In the genomic region with DNA sequence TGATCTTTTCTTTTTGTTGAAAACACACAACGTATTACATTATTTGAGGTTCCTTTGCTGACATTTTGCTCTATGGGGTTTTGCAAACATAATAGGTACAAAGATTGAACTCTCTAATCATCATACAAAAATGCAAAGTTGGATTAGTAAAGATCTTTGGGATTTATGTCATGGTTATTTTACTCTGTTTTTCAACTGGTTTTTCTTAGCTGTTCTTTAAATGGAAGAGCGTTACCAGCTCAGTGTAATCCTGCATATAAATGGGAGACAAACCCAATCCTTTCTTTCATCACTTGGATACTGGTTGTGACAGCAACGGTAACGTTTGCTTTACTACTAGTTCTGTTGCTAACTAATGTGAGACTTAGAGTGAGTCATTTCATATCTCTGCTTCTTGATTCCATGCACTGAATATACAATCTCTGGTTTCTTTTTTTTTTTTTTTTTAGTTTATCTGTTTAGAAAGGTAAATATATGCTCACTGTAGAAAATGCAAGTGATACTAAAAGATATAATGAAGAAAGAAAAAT, we compare ENCODE assay signal across 20 cellular contexts.
"Had no signal": no experiment of that assay in that cellular context is flagged by ENCODE, and none has a peak within 500 bp of the region (broad histone marks: within the 10 kb centered on the region; RNA-seq: fewer than 3 reads in every experiment).

No MANE protein-coding gene starts in this region.

- H3K9me3 Mint-ChIP-seq: activated B cell treated with CpG ODN at 0.5 μM for 24 hours had no signal

- DNase-seq: activated B cell treated with CpG ODN at 0.5 μM for 24 hours; activated CD4-positive, alpha-beta T cell treated with anti-CD3 and anti-CD28 coated beads, Interleukin-2, amount 10 ng/mL, durations not matched to agents 24 days and 14 days; activated CD8-positive, alpha-beta T cell treated with anti-CD3 and anti-CD28 coated beads, Interleukin-2, amount 10 ng/mL, durations not matched to agents 7 days and 5 days; activated naive CD8-positive, alpha-beta T cell treated with anti-CD3 and anti-CD28 coated beads for 36 hours; dermis blood vessel endothelial cell; effector memory CD8-positive, alpha-beta T cell; head of caudate nucleus; left colon; ovary; stimulated activated CD4-positive, alpha-beta T cell treated with anti-CD3 and anti-CD28 coated beads, Interleukin-12 subunit alpha, Interleukin-12 subunit beta, amount 100 ng/mL, for 4 hours; stimulated activated CD4-positive, alpha-beta T cell treated with anti-CD3 and anti-CD28 coated beads, Interleukin-2, amount 100 ng/mL, for 24 hours; stomach; T-helper 2 cell; testis; upper lobe of left lung had no signal

- H3K36me3 Mint-ChIP-seq: activated naive CD8-positive, alpha-beta T cell treated with anti-CD3 and anti-CD28 coated beads for 36 hours had no signal

- H3K27me3 Mint-ChIP-seq: activated B cell treated with CpG ODN at 0.5 μM for 24 hours; activated CD4-positive, alpha-beta T cell treated with anti-CD3 and anti-CD28 coated beads, Interleukin-2, amount 10 ng/mL, durations not matched to agents 24 days and 14 days; activated naive CD8-positive, alpha-beta T cell treated with anti-CD3 and anti-CD28 coated beads for 36 hours; effector memory CD8-positive, alpha-beta T cell had no signal

- H3K27ac ChIP-seq: breast epithelium, ovary, stomach, testis, upper lobe of left lung had no signal

- H3K27ac Mint-ChIP-seq: activated B cell treated with CpG ODN at 0.5 μM for 24 hours; activated CD4-positive, alpha-beta T cell treated with anti-CD3 and anti-CD28 coated beads, Interleukin-2, amount 10 ng/mL, durations not matched to agents 24 days and 14 days; activated CD8-positive, alpha-beta T cell treated with anti-CD3 and anti-CD28 coated beads, Interleukin-2, amount 10 ng/mL, durations not matched to agents 7 days and 5 days; activated naive CD8-positive, alpha-beta T cell treated with anti-CD3 and anti-CD28 coated beads for 36 hours; effector memory CD8-positive, alpha-beta T cell had no signal

- H3K36me3 ChIP-seq: breast epithelium, ovary, stomach, upper lobe of left lung had no signal

- H3K4me3 ChIP-seq: breast epithelium, lung, ovary, stomach, testis, upper lobe of left lung had no signal

- H3K4me1 Mint-ChIP-seq: activated B cell treated with CpG ODN at 0.5 μM for 24 hours; activated CD4-positive, alpha-beta T cell treated with anti-CD3 and anti-CD28 coated beads, Interleukin-2, amount 10 ng/mL, durations not matched to agents 24 days and 14 days; activated naive CD8-positive, alpha-beta T cell treated with anti-CD3 and anti-CD28 coated beads for 36 hours had no signal

- H3K4me1 ChIP-seq: breast epithelium, stomach, testis, upper lobe of left lung had no signal

- ATAC-seq: activated CD8-positive, alpha-beta T cell treated with anti-CD3 and anti-CD28 coated beads, Interleukin-2, amount 10 ng/mL, durations not matched to agents 7 days and 5 days; effector memory CD8-positive, alpha-beta T cell; left colon had no signal

- H3K9me3 ChIP-seq: breast epithelium, ovary, stomach, testis, upper lobe of left lung had no signal

- H3K27me3 ChIP-seq: breast epithelium, ovary, stomach, testis, upper lobe of left lung had no signal

- FAIRE-seq: islet of Langerhans, TTC549 had no signal

- H3K4me3 Mint-ChIP-seq: activated B cell treated with CpG ODN at 0.5 μM for 24 hours; activated CD4-positive, alpha-beta T cell treated with anti-CD3 and anti-CD28 coated beads, Interleukin-2, amount 10 ng/mL, durations not matched to agents 24 days and 14 days; activated CD8-positive, alpha-beta T cell treated with anti-CD3 and anti-CD28 coated beads, Interleukin-2, amount 10 ng/mL, durations not matched to agents 7 days and 5 days; activated naive CD8-positive, alpha-beta T cell treated with anti-CD3 and anti-CD28 coated beads for 36 hours; effector memory CD8-positive, alpha-beta T cell; neural crest cell had no signal
